Comparison of ENCODE assay signal across 3 cellular contexts in the genomic region with DNA sequence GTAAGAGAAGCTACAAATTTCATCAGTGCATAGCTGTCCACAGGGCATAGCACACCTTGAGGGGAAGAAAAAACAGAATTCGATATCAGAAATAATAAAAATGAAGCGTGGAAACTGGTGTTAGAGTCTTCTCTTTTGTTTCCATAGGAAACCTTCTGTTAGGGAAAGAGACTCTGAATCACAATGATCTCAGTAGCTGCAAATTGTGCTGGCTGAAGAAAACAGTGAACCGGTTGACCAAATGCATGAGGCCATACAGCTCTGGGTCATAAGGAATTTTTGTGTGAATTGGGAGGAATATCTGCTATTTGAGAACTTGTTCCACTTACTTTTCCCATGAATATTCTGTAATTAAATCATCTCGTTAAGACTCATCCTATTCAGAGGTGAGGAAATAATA.
TF ChIP-seq lines count a peak whose summit lies in the region.

No MANE protein-coding gene starts in this region.

TF ChIP-seq in GM23338, 12 proteins besides CTCF, POLR2A, EP300 and RAD21 (continues in another document):
- TF ChIP-seq EZH2 (IDR thresholded peaks at IDR 0.05; ENCODE audit: low read depth, unreplicated experiment) = no peak
- no peak for TF ChIP-seq ZNF114 (CRISPR knock-in tag; IDR thresholded peaks at IDR 0.05)
- TF ChIP-seq, protein P1, sequence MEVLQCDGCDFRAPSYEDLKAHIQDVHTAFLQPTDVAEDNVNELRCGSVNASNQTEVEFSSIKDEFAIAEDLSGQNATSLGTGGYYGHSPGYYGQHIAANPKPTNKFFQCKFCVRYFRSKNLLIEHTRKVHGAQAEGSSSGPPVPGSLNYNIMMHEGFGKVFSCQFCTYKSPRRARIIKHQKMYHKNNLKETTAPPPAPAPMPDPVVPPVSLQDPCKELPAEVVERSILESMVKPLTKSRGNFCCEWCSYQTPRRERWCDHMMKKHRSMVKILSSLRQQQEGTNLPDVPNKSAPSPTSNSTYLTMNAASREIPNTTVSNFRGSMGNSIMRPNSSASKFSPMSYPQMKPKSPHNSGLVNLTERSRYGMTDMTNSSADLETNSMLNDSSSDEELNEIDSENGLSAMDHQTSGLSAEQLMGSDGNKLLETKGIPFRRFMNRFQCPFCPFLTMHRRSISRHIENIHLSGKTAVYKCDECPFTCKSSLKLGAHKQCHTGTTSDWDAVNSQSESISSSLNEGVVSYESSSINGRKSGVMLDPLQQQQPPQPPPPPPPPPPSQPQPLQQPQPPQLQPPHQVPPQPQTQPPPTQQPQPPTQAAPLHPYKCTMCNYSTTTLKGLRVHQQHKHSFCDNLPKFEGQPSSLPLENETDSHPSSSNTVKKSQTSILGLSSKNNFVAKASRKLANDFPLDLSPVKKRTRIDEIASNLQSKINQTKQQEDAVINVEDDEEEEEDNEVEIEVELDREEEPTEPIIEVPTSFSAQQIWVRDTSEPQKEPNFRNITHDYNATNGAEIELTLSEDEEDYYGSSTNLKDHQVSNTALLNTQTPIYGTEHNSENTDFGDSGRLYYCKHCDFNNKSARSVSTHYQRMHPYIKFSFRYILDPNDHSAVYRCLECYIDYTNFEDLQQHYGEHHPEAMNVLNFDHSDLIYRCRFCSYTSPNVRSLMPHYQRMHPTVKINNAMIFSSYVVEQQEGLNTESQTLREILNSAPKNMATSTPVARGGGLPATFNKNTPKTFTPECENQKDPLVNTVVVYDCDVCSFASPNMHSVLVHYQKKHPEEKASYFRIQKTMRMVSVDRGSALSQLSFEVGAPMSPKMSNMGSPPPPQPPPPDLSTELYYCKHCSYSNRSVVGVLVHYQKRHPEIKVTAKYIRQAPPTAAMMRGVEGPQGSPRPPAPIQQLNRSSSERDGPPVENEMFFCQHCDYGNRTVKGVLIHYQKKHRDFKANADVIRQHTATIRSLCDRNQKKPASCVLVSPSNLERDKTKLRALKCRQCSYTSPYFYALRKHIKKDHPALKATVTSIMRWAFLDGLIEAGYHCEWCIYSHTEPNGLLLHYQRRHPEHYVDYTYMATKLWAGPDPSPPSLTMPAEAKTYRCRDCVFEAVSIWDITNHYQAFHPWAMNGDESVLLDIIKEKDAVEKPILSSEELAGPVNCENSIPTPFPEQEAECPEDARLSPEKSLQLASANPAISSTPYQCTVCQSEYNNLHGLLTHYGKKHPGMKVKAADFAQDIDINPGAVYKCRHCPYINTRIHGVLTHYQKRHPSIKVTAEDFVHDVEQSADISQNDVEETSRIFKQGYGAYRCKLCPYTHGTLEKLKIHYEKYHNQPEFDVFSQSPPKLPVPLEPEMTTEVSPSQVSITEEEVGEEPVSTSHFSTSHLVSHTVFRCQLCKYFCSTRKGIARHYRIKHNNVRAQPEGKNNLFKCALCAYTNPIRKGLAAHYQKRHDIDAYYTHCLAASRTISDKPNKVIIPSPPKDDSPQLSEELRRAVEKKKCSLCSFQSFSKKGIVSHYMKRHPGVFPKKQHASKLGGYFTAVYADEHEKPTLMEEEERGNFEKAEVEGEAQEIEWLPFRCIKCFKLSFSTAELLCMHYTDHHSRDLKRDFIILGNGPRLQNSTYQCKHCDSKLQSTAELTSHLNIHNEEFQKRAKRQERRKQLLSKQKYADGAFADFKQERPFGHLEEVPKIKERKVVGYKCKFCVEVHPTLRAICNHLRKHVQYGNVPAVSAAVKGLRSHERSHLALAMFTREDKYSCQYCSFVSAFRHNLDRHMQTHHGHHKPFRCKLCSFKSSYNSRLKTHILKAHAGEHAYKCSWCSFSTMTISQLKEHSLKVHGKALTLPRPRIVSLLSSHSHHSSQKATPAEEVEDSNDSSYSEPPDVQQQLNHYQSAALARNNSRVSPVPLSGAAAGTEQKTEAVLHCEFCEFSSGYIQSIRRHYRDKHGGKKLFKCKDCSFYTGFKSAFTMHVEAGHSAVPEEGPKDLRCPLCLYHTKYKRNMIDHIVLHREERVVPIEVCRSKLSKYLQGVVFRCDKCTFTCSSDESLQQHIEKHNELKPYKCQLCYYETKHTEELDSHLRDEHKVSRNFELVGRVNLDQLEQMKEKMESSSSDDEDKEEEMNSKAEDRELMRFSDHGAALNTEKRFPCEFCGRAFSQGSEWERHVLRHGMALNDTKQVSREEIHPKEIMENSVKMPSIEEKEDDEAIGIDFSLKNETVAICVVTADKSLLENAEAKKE (CRISPR knock-in tag; IDR thresholded peaks at IDR 0.05) = peak; percentile 78
- no peak for TF ChIP-seq JUNB (IDR thresholded peaks at IDR 0.05; ENCODE audit: unreplicated experiment)

TF ChIP-seq in HCT116, 20 proteins besides CTCF, POLR2A, EP300 and RAD21:
- TF ChIP-seq SRF (IDR thresholded peaks at IDR 0.05; ENCODE audit: low read depth) (no peak), POLR2AphosphoS5 (IDR thresholded peaks at IDR 0.05; ENCODE audit: low read depth, low read length) (no peak), FOSL1 (IDR thresholded peaks at IDR 0.05; ENCODE audit: low read depth) (no peak), ZNF274 (IDR thresholded peaks at IDR 0.05; ENCODE audit: low read depth, low read length) (no peak), EZH2phosphoT487 (IDR thresholded peaks at IDR 0.05; ENCODE audit: borderline replicate concordance) (no peak), JUND (IDR thresholded peaks at IDR 0.05) (no peak), CBX3 (IDR thresholded peaks at IDR 0.05; ENCODE audit: low read depth) (no peak), YY1 (IDR thresholded peaks at IDR 0.05; ENCODE audit: extremely low read depth, insufficient replicate concordance, low read depth, low read length) (no peak), EGR1 (IDR thresholded peaks at IDR 0.05; ENCODE audit: low read depth) (no peak)
- TF ChIP-seq, protein P2, sequence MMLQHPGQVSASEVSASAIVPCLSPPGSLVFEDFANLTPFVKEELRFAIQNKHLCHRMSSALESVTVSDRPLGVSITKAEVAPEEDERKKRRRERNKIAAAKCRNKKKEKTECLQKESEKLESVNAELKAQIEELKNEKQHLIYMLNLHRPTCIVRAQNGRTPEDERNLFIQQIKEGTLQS (IDR thresholded peaks at IDR 0.05) = no peak
- TF ChIP-seq, protein P3, sequence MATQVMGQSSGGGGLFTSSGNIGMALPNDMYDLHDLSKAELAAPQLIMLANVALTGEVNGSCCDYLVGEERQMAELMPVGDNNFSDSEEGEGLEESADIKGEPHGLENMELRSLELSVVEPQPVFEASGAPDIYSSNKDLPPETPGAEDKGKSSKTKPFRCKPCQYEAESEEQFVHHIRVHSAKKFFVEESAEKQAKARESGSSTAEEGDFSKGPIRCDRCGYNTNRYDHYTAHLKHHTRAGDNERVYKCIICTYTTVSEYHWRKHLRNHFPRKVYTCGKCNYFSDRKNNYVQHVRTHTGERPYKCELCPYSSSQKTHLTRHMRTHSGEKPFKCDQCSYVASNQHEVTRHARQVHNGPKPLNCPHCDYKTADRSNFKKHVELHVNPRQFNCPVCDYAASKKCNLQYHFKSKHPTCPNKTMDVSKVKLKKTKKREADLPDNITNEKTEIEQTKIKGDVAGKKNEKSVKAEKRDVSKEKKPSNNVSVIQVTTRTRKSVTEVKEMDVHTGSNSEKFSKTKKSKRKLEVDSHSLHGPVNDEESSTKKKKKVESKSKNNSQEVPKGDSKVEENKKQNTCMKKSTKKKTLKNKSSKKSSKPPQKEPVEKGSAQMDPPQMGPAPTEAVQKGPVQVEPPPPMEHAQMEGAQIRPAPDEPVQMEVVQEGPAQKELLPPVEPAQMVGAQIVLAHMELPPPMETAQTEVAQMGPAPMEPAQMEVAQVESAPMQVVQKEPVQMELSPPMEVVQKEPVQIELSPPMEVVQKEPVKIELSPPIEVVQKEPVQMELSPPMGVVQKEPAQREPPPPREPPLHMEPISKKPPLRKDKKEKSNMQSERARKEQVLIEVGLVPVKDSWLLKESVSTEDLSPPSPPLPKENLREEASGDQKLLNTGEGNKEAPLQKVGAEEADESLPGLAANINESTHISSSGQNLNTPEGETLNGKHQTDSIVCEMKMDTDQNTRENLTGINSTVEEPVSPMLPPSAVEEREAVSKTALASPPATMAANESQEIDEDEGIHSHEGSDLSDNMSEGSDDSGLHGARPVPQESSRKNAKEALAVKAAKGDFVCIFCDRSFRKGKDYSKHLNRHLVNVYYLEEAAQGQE (IDR thresholded peaks at IDR 0.05; ENCODE audit: low read depth) = no peak
- TF ChIP-seq, protein P4, sequence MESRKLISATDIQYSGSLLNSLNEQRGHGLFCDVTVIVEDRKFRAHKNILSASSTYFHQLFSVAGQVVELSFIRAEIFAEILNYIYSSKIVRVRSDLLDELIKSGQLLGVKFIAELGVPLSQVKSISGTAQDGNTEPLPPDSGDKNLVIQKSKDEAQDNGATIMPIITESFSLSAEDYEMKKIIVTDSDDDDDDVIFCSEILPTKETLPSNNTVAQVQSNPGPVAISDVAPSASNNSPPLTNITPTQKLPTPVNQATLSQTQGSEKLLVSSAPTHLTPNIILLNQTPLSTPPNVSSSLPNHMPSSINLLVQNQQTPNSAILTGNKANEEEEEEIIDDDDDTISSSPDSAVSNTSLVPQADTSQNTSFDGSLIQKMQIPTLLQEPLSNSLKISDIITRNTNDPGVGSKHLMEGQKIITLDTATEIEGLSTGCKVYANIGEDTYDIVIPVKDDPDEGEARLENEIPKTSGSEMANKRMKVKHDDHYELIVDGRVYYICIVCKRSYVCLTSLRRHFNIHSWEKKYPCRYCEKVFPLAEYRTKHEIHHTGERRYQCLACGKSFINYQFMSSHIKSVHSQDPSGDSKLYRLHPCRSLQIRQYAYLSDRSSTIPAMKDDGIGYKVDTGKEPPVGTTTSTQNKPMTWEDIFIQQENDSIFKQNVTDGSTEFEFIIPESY (IDR thresholded peaks at IDR 0.05; ENCODE audit: extremely low read depth, insufficient replicate concordance, low read length) = no peak

TF ChIP-seq in H1, 55 proteins besides CTCF, POLR2A, EP300 and RAD21:
- TF ChIP-seq GABPA (IDR thresholded peaks at IDR 0.05; ENCODE audit: borderline replicate concordance, insufficient read depth, low read length) (no peak), SIX5 (IDR thresholded peaks at IDR 0.05; ENCODE audit: low read depth, low read length) (no peak), TEAD4 (IDR thresholded peaks at IDR 0.05; ENCODE audit: low read depth, low read length) (no peak), RXRA (IDR thresholded peaks at IDR 0.05; ENCODE audit: insufficient read depth, low read depth, low read length) (no peak), BCL11A (IDR thresholded peaks at IDR 0.05; ENCODE audit: low read depth in 2 of 2, low read length in 2 of 2) (no peak), CHD1 (IDR thresholded peaks at IDR 0.05; ENCODE audit: low read depth, low read length) (no peak)
- TF ChIP-seq, protein P5, sequence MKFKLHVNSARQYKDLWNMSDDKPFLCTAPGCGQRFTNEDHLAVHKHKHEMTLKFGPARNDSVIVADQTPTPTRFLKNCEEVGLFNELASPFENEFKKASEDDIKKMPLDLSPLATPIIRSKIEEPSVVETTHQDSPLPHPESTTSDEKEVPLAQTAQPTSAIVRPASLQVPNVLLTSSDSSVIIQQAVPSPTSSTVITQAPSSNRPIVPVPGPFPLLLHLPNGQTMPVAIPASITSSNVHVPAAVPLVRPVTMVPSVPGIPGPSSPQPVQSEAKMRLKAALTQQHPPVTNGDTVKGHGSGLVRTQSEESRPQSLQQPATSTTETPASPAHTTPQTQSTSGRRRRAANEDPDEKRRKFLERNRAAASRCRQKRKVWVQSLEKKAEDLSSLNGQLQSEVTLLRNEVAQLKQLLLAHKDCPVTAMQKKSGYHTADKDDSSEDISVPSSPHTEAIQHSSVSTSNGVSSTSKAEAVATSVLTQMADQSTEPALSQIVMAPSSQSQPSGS (IDR thresholded peaks at IDR 0.05; ENCODE audit: low read length) = no peak
